ENCODE assay signal across 11 cellular contexts in the genomic region with DNA sequence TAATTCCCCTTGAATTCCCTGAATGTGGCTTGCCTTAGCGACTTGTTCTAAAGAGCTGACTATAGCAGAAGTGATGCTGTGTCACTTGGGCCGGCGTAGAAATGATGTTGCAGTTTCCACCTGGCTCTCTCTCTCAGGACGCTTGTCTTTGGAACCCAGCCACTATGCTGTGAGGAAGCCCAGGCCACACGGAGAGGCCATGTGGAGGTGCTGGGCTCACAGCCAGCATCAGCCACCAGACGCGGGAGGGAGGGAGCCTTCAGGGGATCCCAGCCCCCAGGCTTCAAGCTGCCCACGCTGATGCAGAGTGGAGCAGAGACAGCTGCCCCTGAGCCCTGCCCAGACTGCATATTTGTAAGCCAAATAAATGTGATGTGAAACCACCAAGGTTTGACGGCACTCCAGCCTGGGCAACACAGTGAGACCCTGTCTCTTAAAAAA. TPM values are rescaled to one million over a fixed set of nuclear protein-coding genes. Genes with fewer than 3 reads are reported as not detected.
DNase-seq lines count a peak whose midpoint lies in the region; ATAC-seq, FAIRE-seq and TF ChIP-seq lines count a peak whose summit lies in the region.
"Had no signal": no experiment of that assay in that cellular context is flagged by ENCODE, and none has a peak within 500 bp of the region (broad histone marks: within the 10 kb centered on the region; RNA-seq: fewer than 3 reads in every experiment).

No MANE protein-coding gene starts in this region.

- no peaks in the 10 kb centered on the region for H3K9me3 ChIP-seq in small intestine (ENCODE audit: control insufficient read depth, low read depth)

- no peak overlapping the region for H3K27ac ChIP-seq in small intestine (ENCODE audit: low read depth in 1 of 2, low read length in 1 of 2)
- H3K27ac ChIP-seq: foreskin keratinocyte had no signal

- H3K4me3 ChIP-seq in AG10803 (ENCODE audit: low read length) (no peak overlapping the region), lower leg skin (ENCODE audit: low read depth, poor library complexity, severe bottlenecking) (no peak overlapping the region), small intestine (ENCODE audit: low read depth in 1 of 2, low read length in 2 of 2) (no peak overlapping the region)

- peak; percentile 25 for DNase-seq in AG10803 (ENCODE audit: low read depth)
- peak; percentile 94 for DNase-seq in NCI-H1694 treated with DMSO at 0.1 percent for 48 hours (lab: John Stamatoyannopoulos, UW)
- peak; percentile 76 for DNase-seq in astrocyte of the hippocampus (ENCODE audit: low read depth, low spot score)
- peak in 1 of 2 donors; percentile 76 for DNase-seq in left colon
- no peak for DNase-seq in lower leg skin (ENCODE audit: low spot score in 2 of 2)
- no peak for DNase-seq in small intestine
- DNase-seq in stimulated activated CD4-positive, alpha-beta T cell treated with anti-CD3 and anti-CD28 coated beads, Interleukin-15, amount 100 ng/mL, for 24 hours, result no peak
- DNase-seq in GDM1 (lab: John Stamatoyannopoulos, UW), result no peak
- DNase-seq: activated naive CD4-positive, alpha-beta T cell; foreskin keratinocyte had no signal

- TF ChIP-seq POLR2A in lower leg skin (IDR thresholded peaks at IDR 0.05), result no peak

- H3K4me1 ChIP-seq in small intestine (ENCODE audit: control insufficient read depth in 2 of 2, insufficient read depth in 1 of 2, low read depth in 1 of 2, low read length in 1 of 2), result no peaks in the 10 kb centered on the region
- H3K4me1 ChIP-seq: foreskin keratinocyte had no signal

- TF ChIP-seq CTCF in AG10803 (conservative IDR thresholded peaks at IDR 0.05; ENCODE audit: low read length), result no peak
- no peak for TF ChIP-seq CTCF in lower leg skin (IDR thresholded peaks at IDR 0.05)

- no peak for FAIRE-seq in small intestine (lab: Jason Lieb, UNC)

- peak; percentile 15 for ATAC-seq in left colon
- ATAC-seq: foreskin keratinocyte had no signal

- no peaks in the 10 kb centered on the region for H3K36me3 ChIP-seq in small intestine (ENCODE audit: control insufficient read depth in 2 of 2, insufficient read depth in 2 of 2, low read length in 2 of 2)

- WGBS in lower leg skin, 2 donors, result 23 to 29% methylated on average over 9 of the region's 9 CpGs
- 21 to 24% (median 23%) methylated on average over 9 of the region's 9 CpGs for WGBS in small intestine, 3 donors

- intact Hi-C loops in left colon (cut with DNase I, micrococcal nuclease), result no loop called here
- intact Hi-C loops in lower leg skin (cut with DNase I; ENCODE audit: low total_unique reads), result no loop called here

- peaks cover 0 to 2% of the 10 kb centered on the region in 2 donors for H3K27me3 ChIP-seq in small intestine (ENCODE audit: control insufficient read depth in 2 of 2, insufficient read depth in 2 of 2, low read length in 2 of 2)

RNA-seq across cellular contexts. Expression of a gene that starts 18.6 kb away (rescaled TPM):
- total RNA-seq in left colon, result not detected
- total RNA-seq in lower leg skin, result not detected
- not detected for polyA plus RNA-seq in small intestine
- total RNA-seq: foreskin keratinocyte had no signal
- polyA plus RNA-seq: CD14-positive monocyte, foreskin keratinocyte had no signal

RNA-seq across cellular contexts. Expression of a gene that starts 27.2 kb away (rescaled TPM):
- total RNA-seq in left colon (not detected), lower leg skin (not detected)
- not detected for polyA plus RNA-seq in small intestine
- total RNA-seq: foreskin keratinocyte had no signal
- polyA plus RNA-seq: CD14-positive monocyte, foreskin keratinocyte had no signal

RNA-seq across cellular contexts. Expression of a gene that starts 36.4 kb away (rescaled TPM):
- total RNA-seq in left colon (1 to 10 TPM; 7.6 to 9.0 TPM), lower leg skin (10 to 100 TPM; 10.3 to 14.4 (median 11.3) TPM)
- 1 to 10 TPM; 6.5 to 9.0 (median 8.9) TPM for polyA plus RNA-seq in small intestine

RNA-seq across cellular contexts. Expression of a gene that starts 54.7 kb away (rescaled TPM):
- total RNA-seq in left colon (under 1 TPM in 1 of 2 donors, not detected in 1; 0.25 TPM), lower leg skin (not detected)
- under 1 TPM in 1 of 3 donors, not detected in 2; 0.18 TPM for polyA plus RNA-seq in small intestine
- total RNA-seq: foreskin keratinocyte had no signal
- polyA plus RNA-seq: CD14-positive monocyte, foreskin keratinocyte had no signal

Comparison
In these comparisons a context has a peak if more than half of its experiments do, and no peak if none do; other contexts are left out.
1. DNase-seq: peak in AG10803 (single experiment), NCI-H1694 treated with DMSO at 0.1 percent for 48 hours (single experiment) and astrocyte of the hippocampus (single experiment); none in lower leg skin (0 of 2), small intestine (single experiment), stimulated activated CD4-positive, alpha-beta T cell treated with anti-CD3 and anti-CD28 coated beads, Interleukin-15, amount 100 ng/mL, for 24 hours (single experiment) and GDM1 (single experiment).
2. RNA of a gene that starts 18.6 kb away (total RNA-seq): not detected in left colon; not detected in lower leg skin; every median in the first group is over 4 times any median in the second.